Comparison of ENCODE assay signal across 18 cellular contexts in genomic region chr1:55708781-55709180, GRCh38.
"Had no signal": no experiment of that assay in that cellular context is flagged by ENCODE, and none has a peak within 500 bp of the region (broad histone marks: within the 10 kb centered on the region; RNA-seq: fewer than 3 reads in every experiment).

No MANE protein-coding gene starts in this region.

- ATAC-seq: gastroesophageal sphincter; left ventricle myocardium superior; naive thymus-derived CD4-positive, alpha-beta T cell; upper lobe of right lung had no signal

- H3K4me1 ChIP-seq: upper lobe of right lung had no signal

- H3K27ac ChIP-seq: coronary artery, dorsolateral prefrontal cortex, gastroesophageal sphincter, thyroid gland, upper lobe of right lung had no signal

- H3K27ac Mint-ChIP-seq: naive thymus-derived CD4-positive, alpha-beta T cell had no signal

- H3K36me3 ChIP-seq: gastroesophageal sphincter, thyroid gland, upper lobe of right lung, vagina had no signal

- H3K4me3 Mint-ChIP-seq: naive thymus-derived CD4-positive, alpha-beta T cell had no signal

- H3K27me3 ChIP-seq: gastroesophageal sphincter, thyroid gland, upper lobe of right lung, vagina had no signal

- H3K36me3 Mint-ChIP-seq: naive thymus-derived CD4-positive, alpha-beta T cell had no signal

- H3K4me1 Mint-ChIP-seq: naive thymus-derived CD4-positive, alpha-beta T cell had no signal

- DNase-seq: dorsolateral prefrontal cortex; effector CD8-positive, alpha-beta T cell; foreskin fibroblast; glutamatergic neuron; islet precursor cell; left ventricle myocardium superior; mesendoderm; naive thymus-derived CD4-positive, alpha-beta T cell; right cardiac atrium; small intestine; stimulated activated CD4-positive, alpha-beta T cell treated with anti-CD3 and anti-CD28 coated beads, Interleukin-2, amount 100 ng/mL, for 48 hours; stimulated activated naive CD4-positive, alpha-beta T cell treated with Interleukin-2 at 50 U/mL for 16 hours; thyroid gland; upper lobe of right lung had no signal

- H3K4me3 ChIP-seq: coronary artery, dorsolateral prefrontal cortex, gastroesophageal sphincter, lung, thyroid gland, upper lobe of right lung, vagina had no signal

- H3K9me3 ChIP-seq: gastroesophageal sphincter, thyroid gland, upper lobe of right lung, vagina had no signal
